In the genomic region with DNA sequence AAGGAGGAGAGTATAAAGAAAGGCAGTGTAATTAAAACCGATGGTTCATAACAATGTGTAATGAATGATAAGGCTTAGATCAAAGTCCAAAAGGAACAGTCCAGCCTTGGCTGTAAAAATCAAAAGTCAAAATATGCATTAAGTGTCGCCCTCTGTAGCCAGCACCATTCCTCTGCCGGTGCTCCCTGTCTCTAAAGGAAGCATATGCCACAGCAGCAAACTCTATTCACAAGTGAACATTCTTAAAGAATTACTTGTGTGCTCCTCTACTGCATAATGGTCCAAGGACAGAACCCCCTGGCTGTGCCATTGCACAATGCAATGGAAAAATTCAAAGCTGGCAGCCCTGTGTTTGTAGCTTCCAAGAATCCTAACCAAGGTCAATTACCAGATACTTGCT, we compare ENCODE assay signal across 20 cellular contexts. TPM values are rescaled to one million over a fixed set of nuclear protein-coding genes. Genes with fewer than 3 reads are reported as not detected.
DNase-seq lines count a peak whose midpoint lies in the region; ATAC-seq and TF ChIP-seq lines count a peak whose summit lies in the region.
"Had no signal": no experiment of that assay in that cellular context is flagged by ENCODE, and none has a peak within 500 bp of the region (broad histone marks: within the 10 kb centered on the region; RNA-seq: fewer than 3 reads in every experiment).

No MANE protein-coding gene starts in this region.

- TF ChIP-seq POLR2A in body of pancreas (IDR thresholded peaks at IDR 0.05) (no peak), testis (IDR thresholded peaks at IDR 0.05) (no peak)

- no peak overlapping the region for H3K4me2 ChIP-seq in hepatocyte

- H3K4me3 ChIP-seq in body of pancreas (no peak overlapping the region), hepatocyte (no peak overlapping the region), testis (no peak overlapping the region)
- H3K4me3 ChIP-seq: gastrocnemius medialis had no signal

- H3K27ac ChIP-seq in body of pancreas (peak overlapping the region in 2 of 4 donors; percentile 24 to 41), hepatocyte (no peak overlapping the region), testis (no peak overlapping the region)
- H3K27ac ChIP-seq: gastrocnemius medialis had no signal

- H3K9me3 ChIP-seq in body of pancreas (no peaks in the 10 kb centered on the region), hepatocyte (ENCODE audit: low read depth) (no peaks in the 10 kb centered on the region), testis (no peaks in the 10 kb centered on the region)
- H3K9me3 ChIP-seq: gastrocnemius medialis had no signal

- no peaks in the 10 kb centered on the region for H4K20me1 ChIP-seq in hepatocyte (ENCODE audit: insufficient read depth, poor library complexity, severe bottlenecking)

- no peaks in the 10 kb centered on the region for H3K79me2 ChIP-seq in hepatocyte

- no peaks in the 10 kb centered on the region for H3K36me3 ChIP-seq in body of pancreas (replicated peaks in 1 of 2; ENCODE audit: insufficient read depth in 1 of 2, low read depth in 2 of 2)
- H3K36me3 ChIP-seq in hepatocyte (replicated peaks; ENCODE audit: insufficient read depth, low read depth) = no peaks in the 10 kb centered on the region
- H3K36me3 ChIP-seq in testis (ENCODE audit: low read depth, missing control alignments) = no peaks in the 10 kb centered on the region
- H3K36me3 ChIP-seq: gastrocnemius medialis had no signal

- intact Hi-C loops in body of pancreas (cut with DNase I) = no loop called here
- intact Hi-C loops in testis (cut with DNase I; ENCODE audit: low total_unique reads) = no loop called here

- H3K27me3 ChIP-seq in body of pancreas (no peaks in the 10 kb centered on the region), hepatocyte (no peaks in the 10 kb centered on the region), testis (no peaks in the 10 kb centered on the region)
- H3K27me3 ChIP-seq: gastrocnemius medialis had no signal

- no peaks in the 10 kb centered on the region for H3K9me2 ChIP-seq in hepatocyte (replicated peaks; ENCODE audit: insufficient read depth)

- H2AFZ ChIP-seq in hepatocyte = no peak overlapping the region

- peak; percentile 88 for ATAC-seq in body of pancreas
- ATAC-seq in GM18511 (IDR thresholded peaks at IDR 0.05; ENCODE audit: unreplicated experiment) = no peak
- ATAC-seq: effector memory CD8-positive, alpha-beta T cell; gastrocnemius medialis; PC-3; stimulated activated effector memory CD8-positive, alpha-beta T cell treated with anti-CD3 and anti-CD28 coated beads, Interleukin-12 subunit alpha, Interleukin-12 subunit beta, amount 100 ng/mL, for 72 hours had no signal

- DNase-seq in HT-29 (ENCODE audit: low spot score) = peak; percentile 42
- peak; percentile 30 to 51 (median 42) for DNase-seq in body of pancreas
- peak; percentile 11 for DNase-seq in hepatocyte (ENCODE audit: low spot score)
- DNase-seq in testis = peak; percentile 23
- DNase-seq in dedifferentiated amniotic fluid mesenchymal stem cell (ENCODE audit: extremely low spot score) = no peak
- no peak for DNase-seq in SW480 (ENCODE audit: low spot score)
- DNase-seq: activated CD4-positive, alpha-beta T cell treated with anti-CD3 and anti-CD28 coated beads, Interleukin-2, amount 50 U/mL, for 1 hour; activated CD8-positive, alpha-beta memory T cell treated with anti-CD3 and anti-CD28 coated beads, Interleukin-2, amount 50 U/mL, for 4 hours; activated effector memory CD4-positive, alpha-beta T cell treated with Interleukin-2 at 50 U/mL for 16 hours; Calu3; effector memory CD8-positive, alpha-beta T cell; EL; NCI-H1417 treated with DMSO at 0.1 percent for 48 hours; NCI-H2171; NCI-H69; PC-3; SIG-M5 had no signal

- TF ChIP-seq CTCF in body of pancreas (IDR thresholded peaks at IDR 0.05) = peak in 4 of 7 experiments; percentile 12 to 36 (median 28)
- peak; percentile 6 for TF ChIP-seq CTCF in hepatocyte (IDR thresholded peaks at IDR 0.05; ENCODE audit: poor library complexity)
- peak in 1 of 3 experiments; percentile 14 for TF ChIP-seq CTCF in testis (IDR thresholded peaks at IDR 0.05)

- WGBS in body of pancreas, 2 donors = 20 to 21% methylated on average over 3 of the region's 3 CpGs
- WGBS in hepatocyte (ENCODE audit: low lambda C conversion rate, missing lambda C conversion rate) = 58% methylated on average over 3 of the region's 3 CpGs
- 24 to 25% methylated on average over 3 of the region's 3 CpGs for WGBS in testis, 2 donors

- peaks cover 16% of the 10 kb centered on the region for H3K4me1 ChIP-seq in body of pancreas
- H3K4me1 ChIP-seq in hepatocyte (ENCODE audit: insufficient read depth) = no peaks in the 10 kb centered on the region
- H3K4me1 ChIP-seq in testis = no peaks in the 10 kb centered on the region
- H3K4me1 ChIP-seq: gastrocnemius medialis had no signal

RNA-seq across cellular contexts. Expression of a gene that starts 16.3 kb away (rescaled TPM):
- total RNA-seq in HT-29 (2014; rRNA removed; shearing (Covaris generic)) = 5.4 and 7.6 TPM in 2 replicates
- total RNA-seq in body of pancreas (10 to 100 TPM in 1 of 2 donors, 1 to 10 TPM in 1; 6.3 to 14.8 TPM), hepatocyte (73.8 and 90.5 TPM in 2 replicates), testis (100 to 1,000 TPM; 175 to 319 TPM)
- polyA plus RNA-seq in hepatocyte (9.6 and 11.6 TPM in 2 replicates), testis (ENCODE audit: insufficient read depth, low read depth, low replicate concordance) (86.5 TPM)

Comparison
In these comparisons a context has a peak if more than half of its experiments do, and no peak if none do; other contexts are left out.
1. DNase-seq: peak in HT-29 (single experiment), body of pancreas (4 of 4), hepatocyte (single experiment) and testis (single experiment); none in dedifferentiated amniotic fluid mesenchymal stem cell (single experiment) and SW480 (single experiment).